Comparison of ENCODE assay signal across 18 cellular contexts in genomic region chrX:72146527-72146926, GRCh38. TPM values are rescaled to one million over a fixed set of nuclear protein-coding genes. Genes with fewer than 3 reads are reported as not detected.
DNase-seq lines count a peak whose midpoint lies in the region; ATAC-seq, FAIRE-seq and TF ChIP-seq lines count a peak whose summit lies in the region.
"Had no signal": no experiment of that assay in that cellular context is flagged by ENCODE, and none has a peak within 500 bp of the region (broad histone marks: within the 10 kb centered on the region; RNA-seq: fewer than 3 reads in every experiment).

No MANE protein-coding gene starts in this region.

- H4K20me1 ChIP-seq in astrocyte (ENCODE audit: insufficient read depth, low read length) = no peaks in the 10 kb centered on the region
- H4K20me1 ChIP-seq in hepatocyte (ENCODE audit: insufficient read depth, poor library complexity, severe bottlenecking) = no peaks in the 10 kb centered on the region

- TF ChIP-seq CTCF in astrocyte (IDR thresholded peaks at IDR 0.05; ENCODE audit: insufficient read depth, low read depth, low read length) = no peak
- no peak for TF ChIP-seq CTCF in hepatocyte (IDR thresholded peaks at IDR 0.05; ENCODE audit: poor library complexity)

- ATAC-seq in HG03378 (IDR thresholded peaks at IDR 0.05; ENCODE audit: unreplicated experiment) = peak; percentile 45
- ATAC-seq in GM21367 (IDR thresholded peaks at IDR 0.05; ENCODE audit: unreplicated experiment) = no peak
- no peak for ATAC-seq in HG02870 (IDR thresholded peaks at IDR 0.05; ENCODE audit: unreplicated experiment)
- ATAC-seq: HCT116 had no signal

- 49% methylated on average over 2 of the region's 2 CpGs for WGBS in hepatocyte (ENCODE audit: low lambda C conversion rate, missing lambda C conversion rate)

- H3K36me3 ChIP-seq in astrocyte (ENCODE audit: insufficient read depth, low read length) (no peaks in the 10 kb centered on the region), hepatocyte (replicated peaks; ENCODE audit: insufficient read depth, low read depth) (no peaks in the 10 kb centered on the region)

- H3K4me1 ChIP-seq in astrocyte (ENCODE audit: insufficient read depth, low read length) (no peaks in the 10 kb centered on the region), hepatocyte (ENCODE audit: insufficient read depth) (no peaks in the 10 kb centered on the region)

- DNase-seq in GM18507 (ENCODE audit: extremely low spot score, insufficient read length, low read depth) (no peak), astrocyte (ENCODE audit: low read depth) (no peak), hepatocyte (ENCODE audit: low spot score) (no peak), NCI-H187 (lab: John Stamatoyannopoulos, UW) (no peak)
- DNase-seq: Calu3; CD4-positive, CD25-positive, alpha-beta regulatory T cell; DMS153; GM23248; IMR-90; Kasumi-1; KBM-7 had no signal

- peaks cover 10% of the 10 kb centered on the region for H3K4me1 Mint-ChIP-seq in astrocyte (ENCODE audit: low read depth, unreplicated experiment)

- H3K27me3 Mint-ChIP-seq in astrocyte (ENCODE audit: low read depth, unreplicated experiment) = no peaks in the 10 kb centered on the region

- H3K79me2 ChIP-seq in astrocyte (ENCODE audit: insufficient read depth, low read length) (no peaks in the 10 kb centered on the region), hepatocyte (no peaks in the 10 kb centered on the region)

- H3K4me2 ChIP-seq in astrocyte (ENCODE audit: low read length) = no peak overlapping the region
- H3K4me2 ChIP-seq in hepatocyte = no peak overlapping the region
- H3K4me2 ChIP-seq: BLaER1 treated with 17β-estradiol and CSF1 and Interleukin-3, amounts not matched to agents 10 nM and 100 nM had no signal

- H3K27me3 ChIP-seq in astrocyte (ENCODE audit: insufficient read depth, low read length) (no peaks in the 10 kb centered on the region), hepatocyte (no peaks in the 10 kb centered on the region)

- H3K9ac ChIP-seq in astrocyte (ENCODE audit: low read length) = no peak overlapping the region
- H3K9ac ChIP-seq: BLaER1 treated with 17β-estradiol and CSF1 and Interleukin-3, amounts not matched to agents 10 nM and 100 nM; GM23248 had no signal

- H3K4me3 ChIP-seq in astrocyte (ENCODE audit: insufficient read depth, low read depth, low read length) (no peak overlapping the region), hepatocyte (no peak overlapping the region)
- H3K4me3 ChIP-seq: BLaER1 treated with 17β-estradiol and CSF1 and Interleukin-3, amounts not matched to agents 10 nM and 100 nM; GM23248 had no signal

- H3K27ac ChIP-seq in astrocyte (ENCODE audit: low read depth, low read length) = no peak overlapping the region
- H3K27ac ChIP-seq in hepatocyte = no peak overlapping the region
- H3K27ac ChIP-seq: BLaER1 treated with 17β-estradiol and CSF1 and Interleukin-3, amounts not matched to agents 10 nM and 100 nM; GM23248 had no signal

- no peak overlapping the region for H3K4me3 Mint-ChIP-seq in astrocyte (ENCODE audit: unreplicated experiment)

- no peaks in the 10 kb centered on the region for H3K9me3 Mint-ChIP-seq in astrocyte (ENCODE audit: unreplicated experiment)
- H3K9me3 Mint-ChIP-seq: CD4-positive, CD25-positive, alpha-beta regulatory T cell had no signal

- peaks cover 4% of the 10 kb centered on the region for H3K36me3 Mint-ChIP-seq in astrocyte (ENCODE audit: low read depth, unreplicated experiment)
- H3K36me3 Mint-ChIP-seq: CD4-positive, CD25-positive, alpha-beta regulatory T cell had no signal

- H2AFZ ChIP-seq in astrocyte (ENCODE audit: low read depth, low read length) (no peak overlapping the region), hepatocyte (no peak overlapping the region)
- H2AFZ ChIP-seq: GM23248 had no signal

- FAIRE-seq in GM18507 (lab: Jason Lieb, UNC) (peak; percentile 54), astrocyte (lab: Jason Lieb, UNC) (peak; percentile 75)
- FAIRE-seq: GM19239, H54 had no signal

- no peaks in the 10 kb centered on the region for H3K9me2 ChIP-seq in hepatocyte (replicated peaks; ENCODE audit: insufficient read depth)

- H3K9me3 ChIP-seq in astrocyte (ENCODE audit: insufficient read depth, low read depth, low read length) (no peaks in the 10 kb centered on the region), hepatocyte (ENCODE audit: low read depth) (no peaks in the 10 kb centered on the region)
- H3K9me3 ChIP-seq: BLaER1 treated with 17β-estradiol and CSF1 and Interleukin-3, amounts not matched to agents 10 nM and 100 nM had no signal

- no peak overlapping the region for H3K27ac Mint-ChIP-seq in astrocyte (ENCODE audit: unreplicated experiment)
- H3K27ac Mint-ChIP-seq: CD4-positive, CD25-positive, alpha-beta regulatory T cell had no signal

RNA-seq across cellular contexts. Expression of gene RTL5, which starts 14.8 kb away (rescaled TPM):
- total RNA-seq in astrocyte = 13.2 and 16.1 TPM in 2 replicates
- 2.0 and 2.5 TPM in 2 replicates for total RNA-seq in hepatocyte
- polyA plus RNA-seq in hepatocyte = 1.5 and 2.6 TPM in 2 replicates

RNA-seq across cellular contexts. Expression of gene PIN4, which starts 35.0 kb away (rescaled TPM):
- total RNA-seq in astrocyte (7.9 and 8.7 TPM in 2 replicates), hepatocyte (11.1 and 16.3 TPM in 2 replicates)
- polyA plus RNA-seq in hepatocyte = 39.4 and 41.4 TPM in 2 replicates
